In the genomic region with DNA sequence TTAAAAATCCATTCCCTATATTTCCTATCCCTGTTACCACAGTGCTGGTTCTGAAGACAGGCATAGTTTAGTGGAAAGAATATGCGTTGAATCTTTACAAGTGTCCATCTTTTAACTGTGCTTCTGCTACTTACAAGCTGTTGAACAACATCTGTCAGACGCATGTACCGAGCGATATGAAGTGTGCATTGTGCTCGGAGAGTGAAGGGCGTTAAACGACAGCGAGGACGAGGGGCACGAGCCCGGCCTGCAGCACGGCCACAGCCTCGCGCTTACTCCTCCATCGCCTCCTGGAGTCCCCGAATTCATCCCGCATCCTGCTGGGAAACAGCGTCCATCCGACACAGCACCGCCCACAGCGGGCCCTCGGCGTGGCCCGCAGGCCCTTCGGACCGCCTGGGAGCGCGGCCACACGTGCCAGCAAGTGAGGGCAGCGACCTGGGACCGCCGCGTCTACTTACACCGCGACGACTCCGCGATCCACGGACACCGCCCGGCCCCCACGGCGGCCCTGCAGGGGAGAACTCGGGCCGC, we compare ENCODE assay signal across 8 cellular contexts. TPM values are rescaled to one million over a fixed set of nuclear protein-coding genes. Genes with fewer than 3 reads are reported as not detected.
DNase-seq lines count a peak whose midpoint lies in the region; ATAC-seq, FAIRE-seq and TF ChIP-seq lines count a peak whose summit lies in the region.

No MANE protein-coding gene starts in this region.

- H3K4me3 Mint-ChIP-seq in stimulated activated memory B cell treated with anti-CD40 and anti-IgM and Interleukin-4, amounts not matched to agents 10 μg/mL and 1 μg/mL and 100 μg/mL, for 72 hours: peak overlapping the region; percentile 82

- BruUV-seq in K562 (replicated peaks; lab: Mats Ljungman, UMichigan): no TSS peak

- no peaks in the 10 kb centered on the region for H3K27me3 Mint-ChIP-seq in stimulated activated memory B cell treated with anti-CD40 and anti-IgM and Interleukin-4, amounts not matched to agents 10 μg/mL and 1 μg/mL and 100 μg/mL, for 72 hours

- intact Hi-C loops in K562 (cut with micrococcal nuclease): loop anchor here (1.0 to 10.0 kb wide), 2 partner anchors 12 to 187 kb away; no protein-coding TSS in a partner anchor

- peaks cover 97% of the 10 kb centered on the region for H3K79me2 ChIP-seq in K562 (ENCODE audit: control insufficient read depth, insufficient read depth, low read length)

- DNase-seq in activated CD4-positive, alpha-beta T cell treated with anti-CD3 and anti-CD28 coated beads for 48 hours: peak; percentile 24
- no peak for DNase-seq in activated CD4-positive, alpha-beta T cell treated with anti-CD3 and anti-CD28 coated beads for 1 hour
- DNase-seq in NCI-H146 treated with DMSO at 0.1 percent for 48 hours (lab: John Stamatoyannopoulos, UW; ENCODE audit: unreplicated experiment) (peak; percentile 39), K562 (ENCODE audit: extremely low read depth in 1 of 4, low spot score in 3 of 4) (peak in 1 of 4 experiments; percentile 45), iPS-NIHi7 (ENCODE audit: extremely low spot score) (peak; percentile 44)
- DNase-seq in activated effector memory CD4-positive, alpha-beta T cell treated with Interleukin-2 at 50 U/mL for 16 hours: no peak

- H3K27me3 ChIP-seq in K562 (ENCODE audit: control insufficient read depth in 2 of 2, insufficient read depth in 2 of 2, low read length in 2 of 2): no peaks in the 10 kb centered on the region

- H3K9me3 ChIP-seq in K562 (replicated peaks; ENCODE audit: control insufficient read depth, insufficient read depth, low read depth, low read length): no peaks in the 10 kb centered on the region

- peaks cover 12% of the 10 kb centered on the region; the same call in 1 of the 2 replicates for H4K20me1 ChIP-seq in K562 (replicated peaks; ENCODE audit: control insufficient read depth, insufficient read depth, low read length)

- TF ChIP-seq EP300 in K562 (IDR thresholded peaks at IDR 0.05; ENCODE audit: low read length): no peak

- H2AFZ ChIP-seq in K562 (ENCODE audit: low read depth, low read length): peak overlapping the region; percentile 80

- peaks cover 5% of the 10 kb centered on the region for H3K9me1 ChIP-seq in K562 (ENCODE audit: control insufficient read depth, insufficient read depth, low read length)

- FAIRE-seq in K562 (lab: Jason Lieb, UNC): peak; percentile 65

- POLR2A ChIA-PET in K562 (lab: Yijun Ruan, JAX): interaction anchor here (0.7 to 1.1 kb wide), 3 partner anchors 11 to 338 kb away, joined by 3 read pairs; no protein-coding TSS in a partner anchor

- H3K27ac Mint-ChIP-seq in stimulated activated memory B cell treated with anti-CD40 and anti-IgM and Interleukin-4, amounts not matched to agents 10 μg/mL and 1 μg/mL and 100 μg/mL, for 72 hours: peak overlapping the region; percentile 85

- H3K9me3 Mint-ChIP-seq in stimulated activated memory B cell treated with anti-CD40 and anti-IgM and Interleukin-4, amounts not matched to agents 10 μg/mL and 1 μg/mL and 100 μg/mL, for 72 hours: no peaks in the 10 kb centered on the region

- H3K36me3 Mint-ChIP-seq in stimulated activated memory B cell treated with anti-CD40 and anti-IgM and Interleukin-4, amounts not matched to agents 10 μg/mL and 1 μg/mL and 100 μg/mL, for 72 hours: peaks cover 7% of the 10 kb centered on the region

- H3K4me1 ChIP-seq in K562 (replicated peaks in 1 of 2; ENCODE audit: control insufficient read depth in 2 of 2, insufficient read depth in 2 of 2, low read length in 2 of 2): peaks cover 21 to 30% of the 10 kb centered on the region in 2 experiments; a peak in 4 of 5 replicates

- H3K9ac ChIP-seq in K562 (ENCODE audit: insufficient read depth in 1 of 2, low read depth in 2 of 2, low read length in 2 of 2): peak overlapping the region; percentile 98 to 99

- H3K4me2 ChIP-seq in K562 (ENCODE audit: insufficient read depth, low read length): peak overlapping the region; percentile 98

- in situ Hi-C loops in K562 (cut with MboI): no loop called here

- peaks cover 60% of the 10 kb centered on the region for H3K4me1 Mint-ChIP-seq in stimulated activated memory B cell treated with anti-CD40 and anti-IgM and Interleukin-4, amounts not matched to agents 10 μg/mL and 1 μg/mL and 100 μg/mL, for 72 hours

- ATAC-seq in HG02610 (IDR thresholded peaks at IDR 0.05; ENCODE audit: unreplicated experiment): peak; percentile 8
- peak; percentile 48 for ATAC-seq in K562
- ATAC-seq in stimulated activated memory B cell treated with anti-CD40 and anti-IgM and Interleukin-4, amounts not matched to agents 10 μg/mL and 1 μg/mL and 100 μg/mL, for 72 hours: peak; percentile 4

- H3K4me3 ChIP-seq in K562: peak overlapping the region; percentile 95

- H3K27ac ChIP-seq in K562 (ENCODE audit: extremely low read depth, low read depth, low read length): peak overlapping the region; percentile 98

- 0% methylated on average over 16 of the region's 45 CpGs for WGBS in K562 (ENCODE audit: insufficient coverage, low coverage, missing lambda C conversion rate)

- CTCF ChIA-PET in K562 (lab: Yijun Ruan, JAX; ENCODE audit: low intra/inter-chr PET ratio): no interaction called here

- TF ChIP-seq CTCF in K562 (IDR thresholded peaks at IDR 0.05 in 2 of 3, conservative IDR thresholded peaks at IDR 0.05 in 1 of 3; ENCODE audit: insufficient read depth in 2 of 3, low read depth in 1 of 3, low read length in 3 of 3): no peak

- no peak for TF ChIP-seq RAD21 in K562 (CRISPR knock-in tag; conservative IDR thresholded peaks at IDR 0.05 in 1 of 2, IDR thresholded peaks at IDR 0.05 in 1 of 2)

- TF ChIP-seq POLR2A in K562 (conservative IDR thresholded peaks at IDR 0.05): no peak

- H3K36me3 ChIP-seq in K562 (ENCODE audit: control insufficient read depth, insufficient read depth, low read length): peaks cover 67% of the 10 kb centered on the region

RNA-seq across cellular contexts. Expression of a gene that starts 0.5 kb away (rescaled TPM):
- 154 and 191 TPM in 2 replicates for total RNA-seq in K562 (2011; cell fraction: chromatin; rRNA removed; ENCODE audit: low replicate concordance)
- 77.9 and 86.1 TPM in 2 replicates for total RNA-seq in K562 (2011; cell fraction: nucleolus; rRNA removed)
- total RNA-seq in K562 (2011; cell fraction: nucleoplasm; rRNA removed): 112 and 117 TPM in 2 replicates
- total RNA-seq in K562 (2014; rRNA removed) (39.6 and 45.0 TPM in 2 replicates), K562 (2014; rRNA removed; fragmentation: Illumina TruSeq; extraction: Trizol) (59.6 and 60.7 TPM in 2 replicates), K562 (2015; rRNA removed; fragmentation: Illumina TruSeq; extraction: Trizol) (44.0 and 46.0 TPM in 2 replicates), K562 (2021) (44.0 and 47.8 TPM in 2 replicates)
- polyA plus RNA-seq in K562 (2011; rRNA removed) (103 and 117 TPM in 2 replicates), K562 (2014; fragmentation: Illumina TruSeq; extraction: Trizol) (48.1 and 49.5 TPM in 2 replicates), K562 (2014; fragmentation: Nextera tagmentation; extraction: Ambion mirVana) (10 to 100 TPM; 67.8 to 87.4 TPM), K562 (2014; rRNA removed) (60.8 and 61.7 TPM in 2 replicates)
- 36.6 and 57.4 TPM in 2 replicates for polyA plus RNA-seq in K562 (2011; cell fraction: cytosol; rRNA removed)
- 134 and 157 TPM in 2 replicates for polyA plus RNA-seq in K562 (2011; cell fraction: nucleus; rRNA removed)
- polyA plus RNA-seq in K562 (2012): 36.5 and 36.6 TPM in 2 replicates
- polyA minus RNA-seq in K562 (2011; rRNA and poly(A)+ RNA removed): 77.6 and 85.6 TPM in 2 replicates
- polyA minus RNA-seq in K562 (2011; cell fraction: cytosol; rRNA and poly(A)+ RNA removed): 29.1 and 34.3 TPM in 2 replicates
- 61.9 and 99.0 TPM in 2 replicates for polyA minus RNA-seq in K562 (2011; cell fraction: nucleus; rRNA and poly(A)+ RNA removed)

RNA-seq across cellular contexts. Expression of a gene that starts 1.5 kb away (rescaled TPM):
- 110 and 115 TPM in 2 replicates for total RNA-seq in K562 (2011; cell fraction: chromatin; rRNA removed; ENCODE audit: low replicate concordance)
- total RNA-seq in K562 (2011; cell fraction: nucleolus; rRNA removed): 60.2 and 66.6 TPM in 2 replicates
- total RNA-seq in K562 (2011; cell fraction: nucleoplasm; rRNA removed): 81.5 and 85.5 TPM in 2 replicates
- total RNA-seq in K562 (2014; rRNA removed) (92.0 and 102 TPM in 2 replicates), K562 (2014; rRNA removed; fragmentation: Illumina TruSeq; extraction: Trizol) (63.2 and 75.6 TPM in 2 replicates), K562 (2015; rRNA removed; fragmentation: Illumina TruSeq; extraction: Trizol) (63.8 and 68.1 TPM in 2 replicates), K562 (2021) (75.8 and 79.7 TPM in 2 replicates)
- polyA plus RNA-seq in K562 (2011; rRNA removed) (42.9 and 47.9 TPM in 2 replicates), K562 (2014; fragmentation: Illumina TruSeq; extraction: Trizol) (60.8 and 62.9 TPM in 2 replicates), K562 (2014; fragmentation: Nextera tagmentation; extraction: Ambion mirVana) (10 to 100 TPM; 21.1 to 27.1 TPM), K562 (2014; rRNA removed) (65.7 and 70.8 TPM in 2 replicates)
- polyA plus RNA-seq in K562 (2011; cell fraction: cytosol; rRNA removed): 32.4 and 43.0 TPM in 2 replicates
- 56.6 and 68.3 TPM in 2 replicates for polyA plus RNA-seq in K562 (2011; cell fraction: nucleus; rRNA removed)
- 39.6 and 53.2 TPM in 2 replicates for polyA plus RNA-seq in K562 (2012)
- 40.1 and 49.1 TPM in 2 replicates for polyA minus RNA-seq in K562 (2011; rRNA and poly(A)+ RNA removed)
- 28.3 and 31.6 TPM in 2 replicates for polyA minus RNA-seq in K562 (2011; cell fraction: cytosol; rRNA and poly(A)+ RNA removed)
- polyA minus RNA-seq in K562 (2011; cell fraction: nucleus; rRNA and poly(A)+ RNA removed): 31.1 and 34.1 TPM in 2 replicates

RNA-seq across cellular contexts. Expression of a gene that starts 49.5 kb away (rescaled TPM):
- total RNA-seq in K562 (2011; cell fraction: chromatin; rRNA removed; ENCODE audit: low replicate concordance): not detected in 2 replicates
- total RNA-seq in K562 (2011; cell fraction: nucleolus; rRNA removed): not detected in 2 replicates
- total RNA-seq in K562 (2011; cell fraction: nucleoplasm; rRNA removed): not detected in 2 replicates
- total RNA-seq in K562 (2014; rRNA removed) (not detected in 2 replicates), K562 (2014; rRNA removed; fragmentation: Illumina TruSeq; extraction: Trizol) (not detected in 2 replicates), K562 (2015; rRNA removed; fragmentation: Illumina TruSeq; extraction: Trizol) (not detected in 2 replicates), K562 (2021) (not detected in 2 replicates)
- polyA plus RNA-seq in K562 (2011; rRNA removed) (not detected in 2 replicates), K562 (2014; fragmentation: Illumina TruSeq; extraction: Trizol) (not detected in 2 replicates), K562 (2014; fragmentation: Nextera tagmentation; extraction: Ambion mirVana) (not detected), K562 (2014; rRNA removed) (not detected in 2 replicates)
- not detected in 2 replicates for polyA plus RNA-seq in K562 (2011; cell fraction: cytosol; rRNA removed)
- not detected in 2 replicates for polyA plus RNA-seq in K562 (2011; cell fraction: nucleus; rRNA removed)
- polyA plus RNA-seq in K562 (2012): 0.23 and 0.39 TPM in 2 replicates
- polyA minus RNA-seq in K562 (2011; rRNA and poly(A)+ RNA removed): not detected in 2 replicates
- polyA minus RNA-seq in K562 (2011; cell fraction: cytosol; rRNA and poly(A)+ RNA removed): not detected in 2 replicates
- not detected in 2 replicates for polyA minus RNA-seq in K562 (2011; cell fraction: nucleus; rRNA and poly(A)+ RNA removed)

Comparison
In these comparisons a context has a peak if more than half of its experiments do, and no peak if none do; other contexts are left out.
1. DNase-seq: peak in activated CD4-positive, alpha-beta T cell treated with anti-CD3 and anti-CD28 coated beads for 48 hours (single experiment), NCI-H146 treated with DMSO at 0.1 percent for 48 hours (single experiment) and iPS-NIHi7 (single experiment); none in activated CD4-positive, alpha-beta T cell treated with anti-CD3 and anti-CD28 coated beads for 1 hour (single experiment) and activated effector memory CD4-positive, alpha-beta T cell treated with Interleukin-2 at 50 U/mL for 16 hours (single experiment).
2. Peak in every context shown above with its lines, with median percentiles within 50 percentile points of each other: ATAC-seq.